ENCODE assay signal across 9 cellular contexts in the genomic region with DNA sequence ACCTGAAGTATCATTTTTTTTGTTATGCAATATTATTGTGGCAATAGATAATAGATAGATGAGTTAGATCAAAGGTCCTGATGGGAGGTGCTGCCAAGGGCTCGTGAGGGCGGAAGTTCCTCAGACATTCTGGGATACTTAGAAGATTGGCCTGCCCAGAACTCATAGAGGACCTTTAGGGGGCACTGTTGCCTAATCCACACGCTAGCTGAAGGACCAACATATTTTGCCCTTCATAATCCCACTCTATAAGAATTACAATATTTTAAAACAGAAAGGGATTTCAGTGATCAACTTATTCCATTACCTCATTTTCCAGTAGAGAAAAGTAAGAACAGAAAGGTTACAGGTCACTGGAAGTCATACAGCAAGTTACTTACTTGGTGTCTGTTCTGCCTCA.
DNase-seq lines count a peak whose midpoint lies in the region; ATAC-seq and TF ChIP-seq lines count a peak whose summit lies in the region.
"Had no signal": no experiment of that assay in that cellular context is flagged by ENCODE, and none has a peak within 500 bp of the region (broad histone marks: within the 10 kb centered on the region; RNA-seq: fewer than 3 reads in every experiment).

No MANE protein-coding gene starts in this region.

- H3K79me2 ChIP-seq in SU-DHL-6 (ENCODE audit: insufficient read depth, low read length): no peaks in the 10 kb centered on the region
- H3K79me2 ChIP-seq: parathyroid adenoma had no signal

- H3K36me3 Mint-ChIP-seq in stimulated activated memory B cell treated with anti-CD40 and anti-IgM and Interleukin-4, amounts not matched to agents 10 μg/mL and 1 μg/mL and 100 μg/mL, for 72 hours: no peaks in the 10 kb centered on the region

- ATAC-seq in GM19043 (IDR thresholded peaks at IDR 0.05; ENCODE audit: low read depth, unreplicated experiment) (peak; percentile 71), HG03432 (IDR thresholded peaks at IDR 0.05; ENCODE audit: unreplicated experiment) (peak; percentile 79)
- peak; percentile 53 for ATAC-seq in stimulated activated memory B cell treated with anti-CD40 and anti-IgM and Interleukin-4, amounts not matched to agents 10 μg/mL and 1 μg/mL and 100 μg/mL, for 72 hours

- peak; percentile 46 for DNase-seq in EH (ENCODE audit: low read depth)
- DNase-seq in glomerular visceral epithelial cell (ENCODE audit: extremely low spot score): peak; percentile 15
- no peak for DNase-seq in activated gamma-delta T cell (lab: John Stamatoyannopoulos, UW)
- DNase-seq in NCI-H187 (lab: John Stamatoyannopoulos, UW): no peak

- H3K27me3 Mint-ChIP-seq in stimulated activated memory B cell treated with anti-CD40 and anti-IgM and Interleukin-4, amounts not matched to agents 10 μg/mL and 1 μg/mL and 100 μg/mL, for 72 hours: no peaks in the 10 kb centered on the region

- H3K36me3 ChIP-seq in SU-DHL-6 (ENCODE audit: low read length): no peaks in the 10 kb centered on the region

- H3K9me3 ChIP-seq in SU-DHL-6 (ENCODE audit: insufficient read depth, low read length): no peaks in the 10 kb centered on the region

- peak; percentile 32 for TF ChIP-seq CTCF in SU-DHL-6 (IDR thresholded peaks at IDR 0.05; ENCODE audit: insufficient read depth, low read length, poor library complexity, severe bottlenecking)

- no peaks in the 10 kb centered on the region for H3K27me3 ChIP-seq in SU-DHL-6 (ENCODE audit: low read length)

- no peaks in the 10 kb centered on the region for H3K9me3 Mint-ChIP-seq in stimulated activated memory B cell treated with anti-CD40 and anti-IgM and Interleukin-4, amounts not matched to agents 10 μg/mL and 1 μg/mL and 100 μg/mL, for 72 hours

- no peaks in the 10 kb centered on the region for H4K20me1 ChIP-seq in SU-DHL-6 (ENCODE audit: low read depth, low read length)

- no peak overlapping the region for H3K4me2 ChIP-seq in SU-DHL-6 (ENCODE audit: low read depth, low read length, poor library complexity, severe bottlenecking)

- no peak overlapping the region for H3K4me3 Mint-ChIP-seq in stimulated activated memory B cell treated with anti-CD40 and anti-IgM and Interleukin-4, amounts not matched to agents 10 μg/mL and 1 μg/mL and 100 μg/mL, for 72 hours

- H2AFZ ChIP-seq in SU-DHL-6 (ENCODE audit: low read depth, low read length, severe bottlenecking): no peak overlapping the region
- H2AFZ ChIP-seq: parathyroid adenoma had no signal

- no peak overlapping the region for H3K4me3 ChIP-seq in SU-DHL-6 (ENCODE audit: insufficient read depth, low read length, poor library complexity, severe bottlenecking)

- H3K9ac ChIP-seq in SU-DHL-6 (ENCODE audit: low read length): no peak overlapping the region
- H3K9ac ChIP-seq: parathyroid adenoma had no signal

- no peaks in the 10 kb centered on the region for H3K4me1 Mint-ChIP-seq in stimulated activated memory B cell treated with anti-CD40 and anti-IgM and Interleukin-4, amounts not matched to agents 10 μg/mL and 1 μg/mL and 100 μg/mL, for 72 hours

- no peaks in the 10 kb centered on the region for H3K9me2 ChIP-seq in SU-DHL-6 (replicated peaks; ENCODE audit: insufficient read depth, low read length)

- H3F3A ChIP-seq in SU-DHL-6 (ENCODE audit: insufficient read depth): no peaks in the 10 kb centered on the region

- H3K27ac ChIP-seq in SU-DHL-6 (ENCODE audit: low read depth, low read length): no peak overlapping the region
- H3K27ac ChIP-seq: parathyroid adenoma had no signal

- H3K27ac Mint-ChIP-seq in stimulated activated memory B cell treated with anti-CD40 and anti-IgM and Interleukin-4, amounts not matched to agents 10 μg/mL and 1 μg/mL and 100 μg/mL, for 72 hours: no peak overlapping the region

Comparison
In these comparisons a context has a peak if more than half of its experiments do, and no peak if none do; other contexts are left out.
1. DNase-seq: peak in EH (single experiment) and glomerular visceral epithelial cell (single experiment); none in activated gamma-delta T cell (single experiment) and NCI-H187 (0 of 2).
2. Peak in every context shown above with its lines, with median percentiles within 50 percentile points of each other: ATAC-seq.